ENCODE assay signal across 1 cellular context in the genomic region with DNA sequence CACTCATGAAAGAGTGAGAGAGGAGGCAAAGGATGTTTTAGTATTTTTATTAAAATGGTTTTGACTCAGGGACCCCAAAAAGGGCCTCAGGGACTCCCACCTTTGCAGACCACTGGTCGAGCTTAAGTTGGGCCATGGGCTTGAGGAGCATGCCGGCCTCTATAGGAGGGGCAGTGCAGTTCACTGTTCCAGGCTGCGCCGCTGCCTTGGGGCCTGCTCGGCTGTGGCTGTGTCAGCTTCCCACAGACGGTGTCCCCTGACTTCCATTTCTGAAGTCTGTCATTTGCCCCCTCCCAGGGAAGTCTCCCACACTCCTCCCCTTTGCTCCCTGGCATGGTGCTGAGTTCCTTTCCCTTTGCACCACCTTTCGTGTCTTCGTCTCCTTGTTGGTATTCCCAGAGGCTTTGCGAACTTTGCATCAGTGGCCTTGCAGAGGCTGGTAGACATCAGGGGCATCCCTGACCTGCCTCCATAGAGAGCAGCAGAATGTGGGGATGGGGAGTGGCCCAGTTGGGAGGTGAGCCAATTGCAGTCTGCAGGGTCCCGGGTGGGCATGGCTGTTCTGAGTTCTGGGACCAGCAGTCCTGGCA.
TF ChIP-seq lines count a peak whose summit lies in the region.

No MANE protein-coding gene starts in this region.

TF ChIP-seq in WTC11, 78 proteins besides CTCF, POLR2A, EP300 and RAD21 (continued from another document):
- TF ChIP-seq, protein P1, sequence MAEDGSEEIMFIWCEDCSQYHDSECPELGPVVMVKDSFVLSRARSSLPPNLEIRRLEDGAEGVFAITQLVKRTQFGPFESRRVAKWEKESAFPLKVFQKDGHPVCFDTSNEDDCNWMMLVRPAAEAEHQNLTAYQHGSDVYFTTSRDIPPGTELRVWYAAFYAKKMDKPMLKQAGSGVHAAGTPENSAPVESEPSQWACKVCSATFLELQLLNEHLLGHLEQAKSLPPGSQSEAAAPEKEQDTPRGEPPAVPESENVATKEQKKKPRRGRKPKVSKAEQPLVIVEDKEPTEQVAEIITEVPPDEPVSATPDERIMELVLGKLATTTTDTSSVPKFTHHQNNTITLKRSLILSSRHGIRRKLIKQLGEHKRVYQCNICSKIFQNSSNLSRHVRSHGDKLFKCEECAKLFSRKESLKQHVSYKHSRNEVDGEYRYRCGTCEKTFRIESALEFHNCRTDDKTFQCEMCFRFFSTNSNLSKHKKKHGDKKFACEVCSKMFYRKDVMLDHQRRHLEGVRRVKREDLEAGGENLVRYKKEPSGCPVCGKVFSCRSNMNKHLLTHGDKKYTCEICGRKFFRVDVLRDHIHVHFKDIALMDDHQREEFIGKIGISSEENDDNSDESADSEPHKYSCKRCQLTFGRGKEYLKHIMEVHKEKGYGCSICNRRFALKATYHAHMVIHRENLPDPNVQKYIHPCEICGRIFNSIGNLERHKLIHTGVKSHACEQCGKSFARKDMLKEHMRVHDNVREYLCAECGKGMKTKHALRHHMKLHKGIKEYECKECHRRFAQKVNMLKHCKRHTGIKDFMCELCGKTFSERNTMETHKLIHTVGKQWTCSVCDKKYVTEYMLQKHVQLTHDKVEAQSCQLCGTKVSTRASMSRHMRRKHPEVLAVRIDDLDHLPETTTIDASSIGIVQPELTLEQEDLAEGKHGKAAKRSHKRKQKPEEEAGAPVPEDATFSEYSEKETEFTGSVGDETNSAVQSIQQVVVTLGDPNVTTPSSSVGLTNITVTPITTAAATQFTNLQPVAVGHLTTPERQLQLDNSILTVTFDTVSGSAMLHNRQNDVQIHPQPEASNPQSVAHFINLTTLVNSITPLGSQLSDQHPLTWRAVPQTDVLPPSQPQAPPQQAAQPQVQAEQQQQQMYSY (CRISPR knock-in tag; IDR thresholded peaks at IDR 0.05): no peak
- TF ChIP-seq, protein P2, sequence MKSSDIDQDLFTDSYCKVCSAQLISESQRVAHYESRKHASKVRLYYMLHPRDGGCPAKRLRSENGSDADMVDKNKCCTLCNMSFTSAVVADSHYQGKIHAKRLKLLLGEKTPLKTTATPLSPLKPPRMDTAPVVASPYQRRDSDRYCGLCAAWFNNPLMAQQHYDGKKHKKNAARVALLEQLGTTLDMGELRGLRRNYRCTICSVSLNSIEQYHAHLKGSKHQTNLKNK (CRISPR knock-in tag; IDR thresholded peaks at IDR 0.05): no peak
- TF ChIP-seq E2F4 (CRISPR knock-in tag; IDR thresholded peaks at IDR 0.05; ENCODE audit: borderline replicate concordance, low read depth): no peak
- no peak for TF ChIP-seq TP53 (CRISPR knock-in tag; IDR thresholded peaks at IDR 0.05)
- no peak for TF ChIP-seq RORB (CRISPR knock-in tag; IDR thresholded peaks at IDR 0.05)
- TF ChIP-seq OVOL2 (CRISPR knock-in tag; IDR thresholded peaks at IDR 0.05; ENCODE audit: borderline replicate concordance): no peak
- TF ChIP-seq, protein P3, sequence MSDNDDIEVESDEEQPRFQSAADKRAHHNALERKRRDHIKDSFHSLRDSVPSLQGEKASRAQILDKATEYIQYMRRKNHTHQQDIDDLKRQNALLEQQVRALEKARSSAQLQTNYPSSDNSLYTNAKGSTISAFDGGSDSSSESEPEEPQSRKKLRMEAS (CRISPR knock-in tag; IDR thresholded peaks at IDR 0.05): no peak
- TF ChIP-seq ZNF425 (CRISPR knock-in tag; conservative IDR thresholded peaks at IDR 0.05): no peak
- TF ChIP-seq ZBTB43 (CRISPR knock-in tag; IDR thresholded peaks at IDR 0.05): no peak
- TF ChIP-seq SMAD3 (CRISPR knock-in tag; IDR thresholded peaks at IDR 0.05; ENCODE audit: borderline replicate concordance): no peak
- no peak for TF ChIP-seq FOXK1 (CRISPR knock-in tag; IDR thresholded peaks at IDR 0.05)
- no peak for TF ChIP-seq CREM (CRISPR knock-in tag; IDR thresholded peaks at IDR 0.05)
- no peak for TF ChIP-seq ZNF512 (CRISPR knock-in tag; IDR thresholded peaks at IDR 0.05; ENCODE audit: borderline replicate concordance)
- no peak for TF ChIP-seq ZBTB21 (CRISPR knock-in tag; IDR thresholded peaks at IDR 0.05; ENCODE audit: borderline replicate concordance)
